ENCODE assay signal across 8 cellular contexts in the genomic region with DNA sequence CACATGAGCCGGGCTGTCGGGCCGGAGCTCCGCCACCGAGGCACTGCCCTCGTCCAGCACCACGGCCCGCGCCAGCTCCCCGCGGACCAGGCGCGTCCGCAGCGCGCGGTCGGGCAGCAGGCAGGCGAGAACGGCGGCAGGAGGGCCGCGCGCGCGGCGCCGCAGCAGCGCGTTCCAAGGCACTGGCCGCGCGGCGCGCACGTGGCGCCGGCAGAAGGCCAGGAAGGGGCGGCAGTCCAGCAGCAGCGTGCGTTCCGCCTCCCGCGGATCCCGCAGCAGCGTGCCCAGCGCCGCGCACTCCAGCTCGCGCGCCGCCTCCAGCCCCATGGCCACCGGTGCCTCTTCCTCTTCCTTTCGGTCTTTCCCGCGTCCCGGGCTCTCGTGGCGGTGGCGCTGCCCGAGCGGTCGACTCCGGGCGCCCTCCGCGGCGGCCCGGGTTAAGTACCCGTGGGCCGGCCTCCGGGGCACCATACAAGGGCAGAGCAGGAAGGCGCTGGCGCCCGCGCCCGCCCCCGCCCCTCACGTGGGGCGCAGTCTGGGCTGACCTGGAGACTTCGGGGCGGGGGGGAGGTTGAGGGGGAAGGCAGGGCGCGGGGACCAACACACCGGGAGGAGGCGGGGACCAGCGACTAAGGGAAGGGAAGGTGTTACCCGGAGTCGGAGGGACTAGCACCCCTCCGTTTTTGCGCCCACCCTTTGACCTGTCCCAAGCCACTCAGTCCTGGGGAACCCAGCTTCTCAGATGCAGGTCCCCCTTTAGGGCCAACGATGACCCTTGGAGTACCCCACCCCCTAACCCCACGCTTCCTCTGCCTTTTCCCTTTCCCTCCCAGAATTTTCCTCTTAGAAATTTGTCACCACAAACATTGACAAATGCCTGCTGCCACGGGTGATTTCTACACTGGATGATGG. TPM values are rescaled to one million over a fixed set of nuclear protein-coding genes. Genes with fewer than 3 reads are reported as not detected.
A peak's percentile ranks its signal among the peaks of the same experiment; 100 is the strongest.
DNase-seq lines count a peak whose midpoint lies in the region; ATAC-seq lines count a peak whose summit lies in the region.

TSS of gene DUSP2 (minus strand) at position 413 of the 912 bp plus-strand sequence. CDS start at position 327, 86 bp downstream.

- H3K27ac Mint-ChIP-seq in activated CD4-positive, alpha-beta memory T cell treated with anti-CD3 and anti-CD28 coated beads, Interleukin-2, amount 10 ng/mL, durations not matched to agents 7 days and 5 days, result peak within 1 kb of the TSS; percentile 95

- POLR2A ChIA-PET in activated CD4-positive, alpha-beta memory T cell treated with anti-CD3 and anti-CD28 coated beads, Interleukin-2, amount 10 ng/mL, durations not matched to agents 7 days and 5 days (lab: Charles Lee), result interaction anchor here (0.8 to 7.5 kb wide), 8 partner anchors 13 to 121 kb away, joined by 3 to 91 read pairs (median 16); partner anchors contain the start of genes ADRA2B and STARD7

- H3K36me3 Mint-ChIP-seq in activated CD4-positive, alpha-beta memory T cell treated with anti-CD3 and anti-CD28 coated beads, Interleukin-2, amount 10 ng/mL, durations not matched to agents 7 days and 5 days (ENCODE audit: low read depth), result peaks cover 13% of the 10 kb centered on the region

- H3K9me3 Mint-ChIP-seq in activated CD4-positive, alpha-beta memory T cell treated with anti-CD3 and anti-CD28 coated beads, Interleukin-2, amount 10 ng/mL, durations not matched to agents 7 days and 5 days, result no peaks in the 10 kb centered on the region

- peaks cover 20% of the 10 kb centered on the region for H3K4me1 ChIP-seq in ectodermal cell (ENCODE audit: control insufficient read depth, insufficient read depth, low read length)

- peak within 1 kb of the TSS; percentile 88 for H3K4me3 Mint-ChIP-seq in activated CD4-positive, alpha-beta memory T cell treated with anti-CD3 and anti-CD28 coated beads, Interleukin-2, amount 10 ng/mL, durations not matched to agents 7 days and 5 days

- H3K36me3 ChIP-seq in ectodermal cell (ENCODE audit: control insufficient read depth, insufficient read depth, low read length), result no peaks in the 10 kb centered on the region

- no peak within 1 kb of the TSS for H3K27ac ChIP-seq in ectodermal cell (ENCODE audit: insufficient read depth, low read depth, low read length, poor library complexity, severe bottlenecking)

- DNase-seq in NCI-H748 (lab: John Stamatoyannopoulos, UW; ENCODE audit: unreplicated experiment) (peak; percentile 74), NCI-H748 treated with DMSO at 0.1 percent for 48 hours (lab: John Stamatoyannopoulos, UW) (no peak), NCI-H2196 (lab: John Stamatoyannopoulos, UW; ENCODE audit: unreplicated experiment) (peak; percentile 91), medulla oblongata (ENCODE audit: extremely low spot score) (peak; percentile 68)
- DNase-seq in activated CD4-positive, alpha-beta memory T cell treated with anti-CD3 and anti-CD28 coated beads, Interleukin-2, amount 10 ng/mL, durations not matched to agents 7 days and 5 days, result peak; percentile 90
- peak; percentile 85 for DNase-seq in stimulated activated CD8-positive, alpha-beta memory T cell treated with anti-CD3 and anti-CD28 coated beads, Interleukin-12 subunit alpha, Interleukin-12 subunit beta, amount 100 ng/mL, for 24 hours (ENCODE audit: extremely low read depth)

- no peaks in the 10 kb centered on the region for H3K27me3 Mint-ChIP-seq in activated CD4-positive, alpha-beta memory T cell treated with anti-CD3 and anti-CD28 coated beads, Interleukin-2, amount 10 ng/mL, durations not matched to agents 7 days and 5 days

- CTCF ChIA-PET in activated CD4-positive, alpha-beta memory T cell treated with anti-CD3 and anti-CD28 coated beads, Interleukin-2, amount 10 ng/mL, durations not matched to agents 7 days and 5 days (lab: Charles Lee), result interaction anchor here (13.4 kb wide), 1 partner anchor 30 kb away, joined by 323 read pairs; no protein-coding TSS in a partner anchor

- H3K27me3 ChIP-seq in ectodermal cell (ENCODE audit: control insufficient read depth, insufficient read depth, low read length, poor library complexity, severe bottlenecking), result peaks cover 39% of the 10 kb centered on the region

- ATAC-seq in HG02885 (IDR thresholded peaks at IDR 0.05; ENCODE audit: poor library complexity, unreplicated experiment), result peak; percentile 59

- peak within 1 kb of the TSS; percentile 30 for H3K4me3 ChIP-seq in ectodermal cell (ENCODE audit: insufficient read depth, low read depth, low read length)

- 5 to 6% methylated on average over 94 to 95 of the region's 95 CpGs for WGBS in ectodermal cell, 2 experiments

- peaks cover 67% of the 10 kb centered on the region for H3K4me1 Mint-ChIP-seq in activated CD4-positive, alpha-beta memory T cell treated with anti-CD3 and anti-CD28 coated beads, Interleukin-2, amount 10 ng/mL, durations not matched to agents 7 days and 5 days

- no peaks in the 10 kb centered on the region for H3K9me3 ChIP-seq in ectodermal cell (ENCODE audit: control insufficient read depth, low read length)

RNA-seq across cellular contexts. Expression of gene DUSP2, which starts in this region (rescaled TPM):
- 10 to 100 TPM; 40.8 to 42.5 TPM for total RNA-seq in activated CD4-positive, alpha-beta memory T cell treated with anti-CD3 and anti-CD28 coated beads, Interleukin-2, amount 10 ng/mL, durations not matched to agents 7 days and 5 days
- 1.0 TPM for polyA plus RNA-seq in ectodermal cell (2013, experiment 1 of 4)
- polyA plus RNA-seq in ectodermal cell (2013, experiment 2 of 4), result 2.2 TPM
- 0.96 TPM for polyA plus RNA-seq in ectodermal cell (2013, experiment 3 of 4)
- 0.85 TPM for polyA plus RNA-seq in ectodermal cell (2013, experiment 4 of 4)
